Comparison of ENCODE assay signal across 8 cellular contexts in genomic region chr7:1169409-1170368, GRCh38. TPM values are rescaled to one million over a fixed set of nuclear protein-coding genes. Genes with fewer than 3 reads are reported as not detected.
A peak's percentile ranks its signal among the peaks of the same experiment; 100 is the strongest.
DNase-seq lines count a peak whose midpoint lies in the region; ATAC-seq and TF ChIP-seq lines count a peak whose summit lies in the region.

No MANE protein-coding gene starts in this region.

- peaks cover 5% of the 10 kb centered on the region; the same call in 1 of the 2 replicates for H3K79me2 ChIP-seq in Loucy (ENCODE audit: insufficient read depth, low read length)

- peak overlapping the region; percentile 83 for H2AFZ ChIP-seq in Loucy (ENCODE audit: low read length)

- H3K27ac Mint-ChIP-seq in WTC11, result peak overlapping the region; percentile 42; the same call in 1 of the 2 replicates

- no peaks in the 10 kb centered on the region for H3K9me2 ChIP-seq in Loucy (replicated peaks; ENCODE audit: low read depth, low read length)

- 0 out of 2 replicates have a peak, but pooled peaks cover 3% of the 10 kb centered on the region for H3K27me3 Mint-ChIP-seq in WTC11 (ENCODE audit: low read depth)

- CTCF ChIA-PET in WTC11 (lab: Charles Lee), result interaction anchor here (0.7 to 3.1 kb wide), 13 partner anchors 9 to 234 kb away, joined by 3 to 18 read pairs (median 4); partner anchors contain the start of gene GPR146

- peaks cover 8% of the 10 kb centered on the region for H3K4me1 Mint-ChIP-seq in WTC11

- no peak overlapping the region for H3K9ac ChIP-seq in BLaER1 treated with 17β-estradiol and CSF1 and Interleukin-3, amounts not matched to agents 10 nM and 100 nM
- H3K9ac ChIP-seq in Loucy (ENCODE audit: low read depth, low read length, poor library complexity, severe bottlenecking), result peak overlapping the region; percentile 79

- H3K4me3 Mint-ChIP-seq in WTC11, result peak overlapping the region; percentile 61

- H3K36me3 Mint-ChIP-seq in WTC11, result no peaks in the 10 kb centered on the region

- POLR2A ChIA-PET in WTC11 (lab: Charles Lee), result no interaction called here

- H3K4me2 ChIP-seq in BLaER1 treated with 17β-estradiol and CSF1 and Interleukin-3, amounts not matched to agents 10 nM and 100 nM, result peak overlapping the region; percentile 5 to 60 (median 35); a peak in 15 of 22 replicates
- H3K4me2 ChIP-seq in Loucy (ENCODE audit: low read depth, low read length, poor library complexity, severe bottlenecking), result peak overlapping the region; percentile 66

- no peaks in the 10 kb centered on the region; a peak in 1 of 22 replicates for H3K36me3 ChIP-seq in BLaER1 treated with 17β-estradiol and CSF1 and Interleukin-3, amounts not matched to agents 10 nM and 100 nM
- no peaks in the 10 kb centered on the region for H3K36me3 ChIP-seq in Loucy (ENCODE audit: insufficient read depth, low read length)

- H4K20me1 ChIP-seq in BLaER1 treated with 17β-estradiol and CSF1 and Interleukin-3, amounts not matched to agents 10 nM and 100 nM, result no peaks in the 10 kb centered on the region
- no peaks in the 10 kb centered on the region for H4K20me1 ChIP-seq in Loucy (ENCODE audit: insufficient read depth, low read length, poor library complexity, severe bottlenecking)

- ATAC-seq in GM19467 (IDR thresholded peaks at IDR 0.05; ENCODE audit: unreplicated experiment) (peak; percentile 84), WTC11 (peak; percentile 99)

- DNase-seq in WTC11 (ENCODE audit: low spot score) (peak; percentile 95), cardiac fibroblast (ENCODE audit: low read depth in 2 of 2) (peak; percentile 56 to 74), hepatic stellate cell (ENCODE audit: low spot score) (no peak)
- peak; percentile 86 for DNase-seq in stimulated activated CD4-positive, alpha-beta T cell treated with anti-CD3 and anti-CD28 coated beads, Interleukin-2, amount 100 ng/mL, for 4 hours (ENCODE audit: low read depth)

- TF ChIP-seq CTCF in Loucy (conservative IDR thresholded peaks at IDR 0.05; ENCODE audit: low read length) (peak; percentile 87), WTC11 (IDR thresholded peaks at IDR 0.05) (peak; percentile 80), cardiac fibroblast (IDR thresholded peaks at IDR 0.05; ENCODE audit: low read depth, low read length) (peak; percentile 80)

- H3K9me3 Mint-ChIP-seq in WTC11, result peaks cover 8% of the 10 kb centered on the region

- no peak overlapping the region for H3K4me3 ChIP-seq in BLaER1 treated with 17β-estradiol and CSF1 and Interleukin-3, amounts not matched to agents 10 nM and 100 nM
- H3K4me3 ChIP-seq in Loucy (ENCODE audit: low read length, poor library complexity, severe bottlenecking), result peak overlapping the region; percentile 77
- peak overlapping the region; percentile 2 to 39 for H3K4me3 ChIP-seq in cardiac fibroblast (replicated peaks in 1 of 2; ENCODE audit: low read depth in 2 of 2, low read length in 2 of 2)

- H3K27me3 ChIP-seq in BLaER1 treated with 17β-estradiol and CSF1 and Interleukin-3, amounts not matched to agents 10 nM and 100 nM, result no peaks in the 10 kb centered on the region
- H3K27me3 ChIP-seq in Loucy (ENCODE audit: insufficient read depth, low read length, poor library complexity, severe bottlenecking) (no peaks in the 10 kb centered on the region), layer of hippocampus (ENCODE audit: control insufficient read depth, insufficient read depth, low read length) (no peaks in the 10 kb centered on the region)

- no peaks in the 10 kb centered on the region for H3F3A ChIP-seq in Loucy (ENCODE audit: low read depth)

- H3K27ac ChIP-seq in BLaER1 treated with 17β-estradiol and CSF1 and Interleukin-3, amounts not matched to agents 10 nM and 100 nM, result no peak overlapping the region
- H3K27ac ChIP-seq in layer of hippocampus (ENCODE audit: low read depth, low read length), result peak overlapping the region; percentile 40

- H3K9me3 ChIP-seq in BLaER1 treated with 17β-estradiol and CSF1 and Interleukin-3, amounts not matched to agents 10 nM and 100 nM (replicated peaks in 1 of 11), result peaks cover 0 to 4% (median 0%) of the 10 kb centered on the region in 11 experiments; a peak in 4 of 22 replicates
- H3K9me3 ChIP-seq in Loucy (ENCODE audit: insufficient read depth, low read depth, low read length), result no peaks in the 10 kb centered on the region

- H3K4me1 ChIP-seq in BLaER1 treated with 17β-estradiol and CSF1 and Interleukin-3, amounts not matched to agents 10 nM and 100 nM, result peaks cover 5 to 24% (median 17%) of the 10 kb centered on the region in 10 experiments; a peak in 17 of 20 replicates
- H3K4me1 ChIP-seq in Loucy (ENCODE audit: insufficient read depth, low read length, poor library complexity, severe bottlenecking), result no peaks in the 10 kb centered on the region

TF ChIP-seq in WTC11, 78 proteins besides CTCF, POLR2A, EP300 and RAD21:
- TF ChIP-seq CBFB (CRISPR knock-in tag; IDR thresholded peaks at IDR 0.05; ENCODE audit: low read depth) (no peak), SP1 (CRISPR knock-in tag; conservative IDR thresholded peaks at IDR 0.05) (peak; percentile 67; the same call in 1 of the 2 replicates), PRDM15 (CRISPR knock-in tag; IDR thresholded peaks at IDR 0.05) (no peak), HMGXB4 (CRISPR knock-in tag; IDR thresholded peaks at IDR 0.05) (peak; percentile 51; the same call in 1 of the 2 replicates)
TF ChIP-seq in WTC11: peak in this region for 2.

RNA-seq across cellular contexts. Expression of gene ZFAND2A, which starts 9.7 kb away (rescaled TPM):
- 14.5 to 16.1 TPM (median 15.3 TPM) in 3 replicates for total RNA-seq in WTC11 (2021)

Comparison
In these comparisons a context has a peak if more than half of its experiments do, and no peak if none do; other contexts are left out.
1. H3K4me3 ChIP-seq: peak in Loucy (single experiment) and cardiac fibroblast (2 of 2); none in BLaER1 treated with 17β-estradiol and CSF1 and Interleukin-3, amounts not matched to agents 10 nM and 100 nM (0 of 10).
2. Peak in every context shown above with its lines, with median percentiles within 50 percentile points of each other: CTCF ChIP-seq.